Comparison of ENCODE assay signal across 8 cellular contexts in the genomic region with DNA sequence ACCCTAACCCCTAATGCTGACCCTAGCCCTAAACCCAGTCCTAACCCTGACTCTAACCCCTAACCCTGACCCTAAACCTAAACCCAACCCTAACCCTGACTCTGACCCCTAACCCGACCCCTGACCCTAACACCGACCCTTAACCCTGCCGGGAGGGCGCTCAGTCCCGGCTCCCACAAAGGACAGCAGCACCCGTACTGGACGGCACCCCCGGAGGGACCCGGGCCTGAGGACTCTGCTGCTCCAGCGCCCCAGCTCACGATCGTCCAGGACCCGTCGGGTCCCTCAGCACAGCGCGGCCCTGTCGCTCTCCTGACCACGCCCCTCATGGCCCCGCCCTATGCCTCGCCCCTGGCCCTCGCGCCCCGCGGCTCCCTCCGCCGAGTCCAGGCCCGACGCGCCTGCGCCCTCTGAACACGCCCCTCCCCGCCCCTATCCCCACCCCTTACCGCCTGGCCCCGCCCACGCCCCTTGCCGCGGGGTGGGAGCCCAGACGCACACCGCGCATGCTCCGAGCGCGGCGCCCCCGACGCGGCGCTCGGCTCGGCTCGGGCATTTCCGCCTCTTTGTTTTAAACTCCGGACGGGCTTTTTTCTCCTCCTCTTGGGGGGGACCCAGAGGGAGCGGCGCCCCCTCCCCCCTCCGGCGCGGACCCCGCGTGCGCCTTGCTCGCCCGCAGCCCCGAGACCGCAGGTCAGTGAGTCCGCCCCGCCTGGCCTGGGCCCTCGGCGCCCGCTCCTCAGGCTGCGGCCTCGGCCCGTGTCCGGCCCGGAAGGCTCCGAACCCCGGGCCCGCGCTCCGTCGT.
DNase-seq lines count a peak whose midpoint lies in the region; ATAC-seq and TF ChIP-seq lines count a peak whose summit lies in the region.

A gene with protein sequence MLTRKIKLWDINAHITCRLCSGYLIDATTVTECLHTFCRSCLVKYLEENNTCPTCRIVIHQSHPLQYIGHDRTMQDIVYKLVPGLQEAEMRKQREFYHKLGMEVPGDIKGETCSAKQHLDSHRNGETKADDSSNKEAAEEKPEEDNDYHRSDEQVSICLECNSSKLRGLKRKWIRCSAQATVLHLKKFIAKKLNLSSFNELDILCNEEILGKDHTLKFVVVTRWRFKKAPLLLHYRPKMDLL (plus strand): TSS at position 555 of the 805 bp plus-strand sequence. CDS start 27,849 bp downstream, outside the sequence.

- no peak for TF ChIP-seq CTCF in AG09319 (IDR thresholded peaks at IDR 0.05; ENCODE audit: low read depth, low read length)

- DNase-seq in AG09319 (ENCODE audit: extremely low read depth, low read depth), result peak; percentile 89
- peak; percentile 74 to 93 for DNase-seq in NCI-H446 (lab: John Stamatoyannopoulos, UW)
- DNase-seq in activated CD4-positive, CD25-positive, alpha-beta regulatory T cell treated with anti-CD3 and anti-CD28 coated beads, Interleukin-2, amount 50 U/mL, for 16 hours (ENCODE audit: low read depth, low spot score), result peak; percentile 91
- peak; percentile 92 for DNase-seq in central memory CD4-positive, alpha-beta T cell
- peak; percentile 98 for DNase-seq in islet precursor cell
- DNase-seq in stimulated activated CD4-positive, alpha-beta T cell treated with anti-CD3 and anti-CD28 coated beads, Interleukin-12 subunit alpha, Interleukin-12 subunit beta, amount 100 ng/mL, for 4 hours, result peak; percentile 98

- ATAC-seq in GM19043 (IDR thresholded peaks at IDR 0.05; ENCODE audit: low read depth, unreplicated experiment) (peak; percentile 92), HG03354 (IDR thresholded peaks at IDR 0.05; ENCODE audit: poor library complexity, severe bottlenecking, unreplicated experiment) (peak; percentile 96)

Comparison
In these comparisons a context has a peak if more than half of its experiments do, and no peak if none do; other contexts are left out.
1. Peak in every context shown above with its lines: DNase-seq and ATAC-seq.